ENCODE assay signal across 13 cellular contexts in the genomic region with DNA sequence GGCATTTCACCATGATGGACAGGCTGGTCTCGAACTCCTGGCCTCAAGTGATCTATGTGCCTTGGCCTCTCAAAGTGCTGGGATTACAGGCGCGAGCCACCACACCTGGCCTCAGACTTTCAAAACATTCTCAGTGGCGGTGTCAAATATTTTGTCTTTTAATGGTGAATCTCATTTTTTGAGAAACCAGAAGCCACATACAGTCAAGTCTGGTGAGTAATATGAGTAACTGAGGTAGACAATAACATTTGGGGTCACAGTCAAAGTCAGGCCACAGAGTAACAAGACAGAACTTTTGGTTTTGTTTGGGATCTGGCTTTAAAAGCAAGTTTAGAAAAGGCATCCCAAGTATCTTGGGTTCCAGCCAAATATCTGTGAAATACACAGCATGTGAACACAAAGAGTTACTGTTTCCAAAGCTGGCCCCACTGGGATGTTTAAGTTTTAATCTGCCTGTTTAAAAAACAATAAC. TPM values are rescaled to one million over a fixed set of nuclear protein-coding genes. Genes with fewer than 3 reads are reported as not detected.
DNase-seq lines count a peak whose midpoint lies in the region; ATAC-seq and TF ChIP-seq lines count a peak whose summit lies in the region.
"Had no signal": no experiment of that assay in that cellular context is flagged by ENCODE, and none has a peak within 500 bp of the region (broad histone marks: within the 10 kb centered on the region; RNA-seq: fewer than 3 reads in every experiment).

No MANE protein-coding gene starts in this region.

- H3K36me3 ChIP-seq in adipocyte (ENCODE audit: control insufficient read depth, insufficient read depth, low read length, severe bottlenecking) (no peaks in the 10 kb centered on the region), vagina (no peaks in the 10 kb centered on the region)
- H3K36me3 ChIP-seq: left lung, right atrium auricular region had no signal

- no peak overlapping the region for H3K9ac ChIP-seq in adipocyte (ENCODE audit: low read length)

- POLR2A ChIA-PET in AG04450 (lab: Yijun Ruan, JAX) = no interaction called here
- POLR2A ChIA-PET in HEK293T (lab: Yijun Ruan, JAX) = no interaction called here

- no peaks in the 10 kb centered on the region; the same call in 1 of the 2 replicates for H3K9me3 ChIP-seq in AG04450 (ENCODE audit: control insufficient read depth, insufficient read depth, low read length)
- H3K9me3 ChIP-seq in adipocyte (ENCODE audit: control insufficient read depth, low read length) = no peaks in the 10 kb centered on the region
- H3K9me3 ChIP-seq in vagina = no peaks in the 10 kb centered on the region
- H3K9me3 ChIP-seq: left lung, right atrium auricular region had no signal

- CTCF ChIA-PET in AG04450 (lab: Charles Lee) = no interaction called here
- CTCF ChIA-PET in HEK293T (lab: Yijun Ruan, JAX) = interaction anchor here (1.4 kb wide), 1 partner anchor 12 kb away, joined by 3 read pairs; no protein-coding TSS in a partner anchor

- DNase-seq in AG04450 (ENCODE audit: low read depth, low spot score) (peak; percentile 86), ELR (ENCODE audit: low read depth) (peak; percentile 60), adipocyte (ENCODE audit: low read depth) (peak; percentile 68), kidney tubule cell (ENCODE audit: low spot score) (peak; percentile 16), NCI-H2227 treated with DMSO at 0.1 percent for 48 hours (lab: John Stamatoyannopoulos, UW) (no peak), HEK293T (ENCODE audit: extremely low spot score) (no peak), vagina (ENCODE audit: extremely low spot score in 2 of 2) (no peak)
- DNase-seq: left lung, NCI-H510A treated with DMSO at 0.1 percent for 48 hours, T-cell had no signal

- H3K4me3 ChIP-seq in AG04450 (ENCODE audit: low read depth, low read length) (no peak overlapping the region), adipocyte (ENCODE audit: low read length) (no peak overlapping the region), vagina (no peak overlapping the region)
- H3K4me3 ChIP-seq: left lung, right atrium auricular region had no signal

- intact Hi-C loops in vagina (cut with DNase I) = no loop called here

- TF ChIP-seq CTCF in AG04450 (IDR thresholded peaks at IDR 0.05; ENCODE audit: low read depth, low read length) (no peak), vagina (IDR thresholded peaks at IDR 0.05) (no peak)

- no peak for ATAC-seq in GM21576 (IDR thresholded peaks at IDR 0.05; ENCODE audit: unreplicated experiment)
- ATAC-seq: T-cell had no signal

- H3K4me1 ChIP-seq in adipocyte (ENCODE audit: control insufficient read depth, insufficient read depth, low read length) (peaks cover 12% of the 10 kb centered on the region), vagina (no peaks in the 10 kb centered on the region)

- TF ChIP-seq POLR2A in vagina (IDR thresholded peaks at IDR 0.05) = no peak

- H3K27ac ChIP-seq in AG04450 (ENCODE audit: low read depth, low read length) (peak overlapping the region; percentile 52), vagina (no peak overlapping the region)
- H3K27ac ChIP-seq: left lung, right atrium auricular region had no signal

- H3K27me3 ChIP-seq in AG04450 (ENCODE audit: control insufficient read depth, insufficient read depth, low read length) (peaks cover 4% of the 10 kb centered on the region), adipocyte (replicated peaks; ENCODE audit: control insufficient read depth, insufficient read depth, low read length) (peaks cover 50% of the 10 kb centered on the region), vagina (no peaks in the 10 kb centered on the region)
- H3K27me3 ChIP-seq: right atrium auricular region had no signal

TF ChIP-seq in HEK293T, 16 proteins besides CTCF, POLR2A, EP300 and RAD21:
- TF ChIP-seq ZNF384 (IDR thresholded peaks at IDR 0.05) = no peak
- no peak for TF ChIP-seq CTBP1 (IDR thresholded peaks at IDR 0.05; ENCODE audit: borderline replicate concordance)
- no peak for TF ChIP-seq NFRKB (IDR thresholded peaks at IDR 0.05)
- TF ChIP-seq, protein P1, sequence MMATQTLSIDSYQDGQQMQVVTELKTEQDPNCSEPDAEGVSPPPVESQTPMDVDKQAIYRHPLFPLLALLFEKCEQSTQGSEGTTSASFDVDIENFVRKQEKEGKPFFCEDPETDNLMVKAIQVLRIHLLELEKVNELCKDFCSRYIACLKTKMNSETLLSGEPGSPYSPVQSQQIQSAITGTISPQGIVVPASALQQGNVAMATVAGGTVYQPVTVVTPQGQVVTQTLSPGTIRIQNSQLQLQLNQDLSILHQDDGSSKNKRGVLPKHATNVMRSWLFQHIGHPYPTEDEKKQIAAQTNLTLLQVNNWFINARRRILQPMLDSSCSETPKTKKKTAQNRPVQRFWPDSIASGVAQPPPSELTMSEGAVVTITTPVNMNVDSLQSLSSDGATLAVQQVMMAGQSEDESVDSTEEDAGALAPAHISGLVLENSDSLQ (IDR thresholded peaks at IDR 0.05) = no peak
- no peak for TF ChIP-seq LEF1 (IDR thresholded peaks at IDR 0.05; ENCODE audit: borderline replicate concordance)
- TF ChIP-seq FOXK2 (IDR thresholded peaks at IDR 0.05) = no peak
- no peak for TF ChIP-seq FOXA1 (IDR thresholded peaks at IDR 0.05)
- TF ChIP-seq ELF4 (IDR thresholded peaks at IDR 0.05) = no peak
- no peak for TF ChIP-seq BHLHE40 (IDR thresholded peaks at IDR 0.05; ENCODE audit: borderline replicate concordance)
- no peak for TF ChIP-seq SUZ12 (IDR thresholded peaks at IDR 0.05)
- no peak for TF ChIP-seq TARDBP (IDR thresholded peaks at IDR 0.05)
- TF ChIP-seq SP1 (IDR thresholded peaks at IDR 0.05) = no peak
- no peak for TF ChIP-seq ARNT (IDR thresholded peaks at IDR 0.05)
- no peak for TF ChIP-seq FOXM1 (IDR thresholded peaks at IDR 0.05; ENCODE audit: borderline replicate concordance)
- TF ChIP-seq HDGF (IDR thresholded peaks at IDR 0.05; ENCODE audit: borderline replicate concordance) = no peak
- TF ChIP-seq L3MBTL2 (conservative IDR thresholded peaks at IDR 0.05) = no peak
TF ChIP-seq in HEK293T: peak in this region for 0.

RNA-seq across cellular contexts. Expression of a gene that starts 5.6 kb away (rescaled TPM):
- not detected in 2 replicates for polyA plus RNA-seq in AG04450 (2011; rRNA removed)
- not detected in 2 replicates for polyA minus RNA-seq in AG04450 (2011; rRNA and poly(A)+ RNA removed)
- 1.7 TPM for total RNA-seq in vagina
- total RNA-seq: endodermal cell, right atrium auricular region had no signal

RNA-seq across cellular contexts. Expression of a gene that starts 40.1 kb away (rescaled TPM):
- 0.01 TPM in 1 of 2 replicates, not detected in the other for polyA plus RNA-seq in AG04450 (2011; rRNA removed)
- 0.04 TPM in 1 of 2 replicates, not detected in the other for polyA minus RNA-seq in AG04450 (2011; rRNA and poly(A)+ RNA removed)
- 12.8 TPM for total RNA-seq in vagina

RNA-seq across cellular contexts. Expression of a gene that starts 53.7 kb away (rescaled TPM):
- not detected in 2 replicates for polyA plus RNA-seq in AG04450 (2011; rRNA removed)
- not detected in 2 replicates for polyA minus RNA-seq in AG04450 (2011; rRNA and poly(A)+ RNA removed)
- 12.3 TPM for total RNA-seq in vagina

Comparison
In these comparisons a context has a peak if more than half of its experiments do, and no peak if none do; other contexts are left out.
1. DNase-seq: peak in AG04450 (single experiment), ELR (single experiment), adipocyte (single experiment) and kidney tubule cell (single experiment); none in NCI-H2227 treated with DMSO at 0.1 percent for 48 hours (single experiment), HEK293T (single experiment) and vagina (0 of 2).